Comparison of ENCODE assay signal across 30 cellular contexts in genomic region chr6:71887744-71888115, GRCh38. TPM values are rescaled to one million over a fixed set of nuclear protein-coding genes. Genes with fewer than 3 reads are reported as not detected.
DNase-seq lines count a peak whose midpoint lies in the region; ATAC-seq and TF ChIP-seq lines count a peak whose summit lies in the region.
"Had no signal": no experiment of that assay in that cellular context is flagged by ENCODE, and none has a peak within 500 bp of the region (broad histone marks: within the 10 kb centered on the region; RNA-seq: fewer than 3 reads in every experiment).

No MANE protein-coding gene starts in this region.

- H3K27me3 ChIP-seq in iPS-18a (ENCODE audit: control insufficient read depth, insufficient read depth, low read length) = peaks cover 19% of the 10 kb centered on the region
- H3K27me3 ChIP-seq: tibial artery had no signal

- POLR2A ChIA-PET in WTC11 (lab: Charles Lee) = no interaction called here

- no peaks in the 10 kb centered on the region for H3K36me3 ChIP-seq in iPS-18a (ENCODE audit: control insufficient read depth, low read depth, low read length)
- H3K36me3 ChIP-seq: colonic mucosa, heart left ventricle, prostate gland, tibial artery had no signal

- H3K4me3 ChIP-seq in iPS-18a (ENCODE audit: low read length) (peak overlapping the region; percentile 79), lower leg skin (ENCODE audit: low read depth, poor library complexity, severe bottlenecking) (no peak overlapping the region)
- H3K4me3 ChIP-seq: colonic mucosa had no signal

- ATAC-seq in WTC11 (no peak), HG02610 (IDR thresholded peaks at IDR 0.05; ENCODE audit: unreplicated experiment) (no peak)
- ATAC-seq: HCT116, PC-3 had no signal

- CTCF ChIA-PET in WTC11 (lab: Charles Lee) = no interaction called here

- H3K27me3 Mint-ChIP-seq in WTC11 (ENCODE audit: low read depth) = peaks cover 40% of the 10 kb centered on the region

- H3K27ac ChIP-seq in iPS-18a (ENCODE audit: low read length) = no peak overlapping the region
- H3K27ac ChIP-seq: colonic mucosa, heart left ventricle, prostate gland, tibial artery had no signal

- no peak overlapping the region for H3K27ac Mint-ChIP-seq in WTC11
- H3K27ac Mint-ChIP-seq: activated B cell treated with CpG ODN at 0.5 μM for 24 hours; activated naive CD4-positive, alpha-beta T cell treated with anti-CD3 and anti-CD28 coated beads, Interleukin-2, amount 10 ng/mL, durations not matched to agents 7 days and 5 days; activated T-helper 1 cell treated with anti-CD3 and anti-CD28 coated beads, Interleukin-12 subunit alpha, Interleukin-12 subunit beta, Interleukin-2, Interleukin-4 antibody, amounts not matched to agents 30 ng/mL and 10 ng/mL and 1 ng/mL, durations not matched to agents 14 hours and 24 hours and 36 hours; stimulated activated naive CD8-positive, alpha-beta T cell treated with anti-CD3 and anti-CD28 coated beads, Interleukin-15, Interleukin-2, amounts not matched to agents 100 ng/mL and 50 ng/mL, for 24 hours had no signal

- no peaks in the 10 kb centered on the region for H3K9me3 Mint-ChIP-seq in WTC11
- H3K9me3 Mint-ChIP-seq: activated B cell treated with CpG ODN at 0.5 μM for 24 hours; activated naive CD4-positive, alpha-beta T cell treated with anti-CD3 and anti-CD28 coated beads, Interleukin-2, amount 10 ng/mL, durations not matched to agents 7 days and 5 days; activated T-helper 1 cell treated with anti-CD3 and anti-CD28 coated beads, Interleukin-12 subunit alpha, Interleukin-12 subunit beta, Interleukin-2, Interleukin-4 antibody, amounts not matched to agents 30 ng/mL and 10 ng/mL and 1 ng/mL, durations not matched to agents 14 hours and 24 hours and 36 hours; stimulated activated naive CD8-positive, alpha-beta T cell treated with anti-CD3 and anti-CD28 coated beads, Interleukin-15, Interleukin-2, amounts not matched to agents 100 ng/mL and 50 ng/mL, for 24 hours had no signal

- peak overlapping the region; percentile 88 for H3K4me3 Mint-ChIP-seq in WTC11
- H3K4me3 Mint-ChIP-seq: activated B cell treated with CpG ODN at 0.5 μM for 24 hours; activated naive CD4-positive, alpha-beta T cell treated with anti-CD3 and anti-CD28 coated beads, Interleukin-2, amount 10 ng/mL, durations not matched to agents 7 days and 5 days; activated T-helper 1 cell treated with anti-CD3 and anti-CD28 coated beads, Interleukin-12 subunit alpha, Interleukin-12 subunit beta, Interleukin-2, Interleukin-4 antibody, amounts not matched to agents 30 ng/mL and 10 ng/mL and 1 ng/mL, durations not matched to agents 14 hours and 24 hours and 36 hours; stimulated activated naive CD8-positive, alpha-beta T cell treated with anti-CD3 and anti-CD28 coated beads, Interleukin-15, Interleukin-2, amounts not matched to agents 100 ng/mL and 50 ng/mL, for 24 hours had no signal

- TF ChIP-seq CTCF in GM10266 (IDR thresholded peaks at IDR 0.05; ENCODE audit: control insufficient read depth, insufficient read depth, low read depth, missing control alignments) (no peak), WTC11 (IDR thresholded peaks at IDR 0.05) (no peak), lower leg skin (IDR thresholded peaks at IDR 0.05) (no peak)

- no peaks in the 10 kb centered on the region for H3K36me3 Mint-ChIP-seq in WTC11

- no peaks in the 10 kb centered on the region for H3K4me1 ChIP-seq in iPS-18a (ENCODE audit: control insufficient read depth, low read depth, low read length)
- H3K4me1 ChIP-seq: colonic mucosa, prostate gland had no signal

- DNase-seq in GM10266 (ENCODE audit: extremely low spot score) = peak; percentile 12
- DNase-seq in WTC11 (ENCODE audit: low spot score) = no peak
- DNase-seq in retina = peak; percentile 34
- DNase-seq in SIG-M5 treated with dmso at 0.1 percent for 504 hours (lab: John Stamatoyannopoulos, UW; ENCODE audit: unreplicated experiment) = no peak
- DNase-seq in lower leg skin (ENCODE audit: low spot score in 2 of 2) = no peak
- DNase-seq: ACHN; activated B cell treated with CpG ODN at 0.5 μM for 24 hours; activated CD4-positive, alpha-beta T cell treated with anti-CD3 and anti-CD28 coated beads, Interleukin-2, amount 50 U/mL, for 1 hour; activated naive CD4-positive, alpha-beta T cell treated with anti-CD3 and anti-CD28 coated beads, Interleukin-2, amount 10 ng/mL, durations not matched to agents 7 days and 5 days; colonic mucosa; DMS79; effector memory CD4-positive, alpha-beta T cell; GF-D8; Karpas-422; left cardiac atrium; mammary epithelial cell; NCI-H1694 treated with DMSO at 0.1 percent for 48 hours; NCI-H2171 treated with DMSO at 0.1 percent for 48 hours; NK-92 treated with Interleukin-12 subunit alpha and Interleukin-12 subunit beta, amount 100 ng/mL, for 24 hours; PC-3; T1000; tibial artery had no signal

- H3K4me1 Mint-ChIP-seq in WTC11 = no peaks in the 10 kb centered on the region; the same call in 1 of the 2 replicates

- no peak overlapping the region for H3K9ac ChIP-seq in iPS-18a (ENCODE audit: low read length)

- 79 to 86% methylated on average over 1 of the region's 1 CpG for WGBS in lower leg skin, 2 donors

- TF ChIP-seq POLR2A in lower leg skin (IDR thresholded peaks at IDR 0.05) = no peak

- no peaks in the 10 kb centered on the region for H3K9me3 ChIP-seq in iPS-18a (ENCODE audit: control insufficient read depth, low read depth, low read length)
- H3K9me3 ChIP-seq: colonic mucosa, heart left ventricle, prostate gland, tibial artery had no signal

- intact Hi-C loops in lower leg skin (cut with DNase I; ENCODE audit: low total_unique reads) = no loop called here

TF ChIP-seq in WTC11, 78 proteins besides CTCF, POLR2A, EP300 and RAD21:
- TF ChIP-seq FOXJ3 (CRISPR knock-in tag; IDR thresholded peaks at IDR 0.05; ENCODE audit: borderline replicate concordance) (no peak), ZNF232 (CRISPR knock-in tag; IDR thresholded peaks at IDR 0.05) (no peak)
TF ChIP-seq in WTC11: peak in this region for 0.

RNA-seq across cellular contexts. Expression of gene RIMS1, which starts 1.4 kb away (rescaled TPM):
- total RNA-seq in WTC11 (2021) (0.69 to 1.1 TPM (median 1.1 TPM) in 3 replicates), lower leg skin (1 to 10 TPM; 1.3 to 9.4 (median 4.7) TPM)
- total RNA-seq: activated B cell treated with CpG ODN at 0.5 μM for 24 hours; activated T-helper 1 cell treated with anti-CD3 and anti-CD28 coated beads, Interleukin-12 subunit alpha, Interleukin-12 subunit beta, Interleukin-2, Interleukin-4 antibody, amounts not matched to agents 30 ng/mL and 10 ng/mL and 1 ng/mL, durations not matched to agents 14 hours and 24 hours and 36 hours; HepG2 had no signal

Comparison
In these comparisons a context has a peak if more than half of its experiments do, and no peak if none do; other contexts are left out.
1. DNase-seq: peak in GM10266 (single experiment) and retina (single experiment); none in WTC11 (single experiment), SIG-M5 treated with dmso at 0.1 percent for 504 hours (single experiment) and lower leg skin (0 of 2).